ENCODE assay signal across 8 cellular contexts in the genomic region with DNA sequence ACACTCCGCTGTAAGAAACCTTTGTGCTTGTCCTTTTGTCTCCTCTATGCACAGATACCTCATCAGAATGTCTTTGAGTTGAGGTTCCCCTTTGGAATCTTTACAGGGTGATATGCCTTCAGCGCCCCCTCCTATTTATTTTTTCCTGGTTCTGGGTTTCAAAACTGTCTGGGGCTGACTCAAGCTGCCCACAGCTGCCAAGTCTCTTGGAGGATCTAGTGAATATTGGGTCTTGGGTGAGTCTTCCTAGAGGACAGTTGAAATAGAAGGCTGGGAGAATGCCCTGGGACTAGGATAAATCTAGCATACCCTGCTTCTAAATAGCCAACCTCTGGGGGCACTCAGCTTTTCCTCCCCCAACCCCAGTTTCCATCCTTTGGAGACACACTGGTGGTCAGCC. TPM values are rescaled to one million over a fixed set of nuclear protein-coding genes. Genes with fewer than 3 reads are reported as not detected.
DNase-seq lines count a peak whose midpoint lies in the region; ATAC-seq, FAIRE-seq and TF ChIP-seq lines count a peak whose summit lies in the region.

No MANE protein-coding gene starts in this region.

- H3K4me2 ChIP-seq in PC-3 (ENCODE audit: low read length), result peak overlapping the region; percentile 97

- H3K9me3 ChIP-seq in ES-I3 (ENCODE audit: control insufficient read depth, insufficient read depth, low read length) (no peaks in the 10 kb centered on the region), PC-3 (ENCODE audit: low read length) (peaks cover 13% of the 10 kb centered on the region), pancreas (no peaks in the 10 kb centered on the region)

- TSS peak; percentile 47 for BruUV-seq in PC-3 (replicated peaks; lab: Mats Ljungman, UMichigan)

- no peaks in the 10 kb centered on the region for H3K4me1 ChIP-seq in ES-I3 (ENCODE audit: insufficient read depth, low read length)
- H3K4me1 ChIP-seq in PC-3 (ENCODE audit: insufficient read depth, low read length), result peaks cover 5% of the 10 kb centered on the region; the same call in 1 of the 2 replicates
- H3K4me1 ChIP-seq in pancreas, result peaks cover 4 to 19% (median 6%) of the 10 kb centered on the region in 3 donors

- 1 to 11% methylated on average over 2 of the region's 2 CpGs for WGBS in pancreas, 2 donors

- intact Hi-C loops in PC-3 (cut with micrococcal nuclease) (no loop called here), pancreas (cut with DNase I) (no loop called here)

- FAIRE-seq in pancreas (lab: Jason Lieb, UNC), result no peak

- H4K20me1 ChIP-seq in PC-3 (ENCODE audit: low read length), result no peaks in the 10 kb centered on the region

- H3K4me3 ChIP-seq in PC-3 (ENCODE audit: low read length), result peak overlapping the region; percentile 94
- peak overlapping the region; percentile 61 to 96 (median 84) for H3K4me3 ChIP-seq in pancreas

- no peaks in the 10 kb centered on the region for H3F3A ChIP-seq in PC-3 (ENCODE audit: low read length, unreplicated experiment)

- H3K79me2 ChIP-seq in PC-3 (ENCODE audit: low read length), result peaks cover 41% of the 10 kb centered on the region

- H3K36me3 ChIP-seq in ES-I3 (ENCODE audit: insufficient read depth, low read length), result no peaks in the 10 kb centered on the region
- H3K36me3 ChIP-seq in PC-3 (ENCODE audit: low read depth, low read length), result peaks cover 34% of the 10 kb centered on the region
- H3K36me3 ChIP-seq in pancreas, result no peaks in the 10 kb centered on the region

- H3K9ac ChIP-seq in ES-I3 (ENCODE audit: low read depth, low read length), result peak overlapping the region; percentile 64
- H3K9ac ChIP-seq in PC-3 (ENCODE audit: low read length), result peak overlapping the region; percentile 94

- H3K27me3 ChIP-seq in PC-3 (ENCODE audit: low read length), result no peaks in the 10 kb centered on the region
- no peaks in the 10 kb centered on the region for H3K27me3 ChIP-seq in pancreas

- no peak for TF ChIP-seq CTCF in PC-3 (conservative IDR thresholded peaks at IDR 0.05; ENCODE audit: low read depth, low read length)
- no peak for TF ChIP-seq CTCF in pancreas (IDR thresholded peaks at IDR 0.05)

- H3K27ac ChIP-seq in PC-3 (ENCODE audit: low read length), result peak overlapping the region; percentile 51
- H3K27ac ChIP-seq in epithelial cell of prostate, result peak overlapping the region; percentile 93
- H3K27ac ChIP-seq in pancreas, result peak overlapping the region in 3 of 4 donors; percentile 84 to 95 (median 87)

- H3K9me2 ChIP-seq in PC-3 (replicated peaks; ENCODE audit: low read length), result no peaks in the 10 kb centered on the region

- no peak for ATAC-seq in PC-3
- ATAC-seq in pancreas, result no peak
- ATAC-seq in GM21360 (IDR thresholded peaks at IDR 0.05; ENCODE audit: unreplicated experiment), result no peak
- ATAC-seq in GM21786 (IDR thresholded peaks at IDR 0.05; ENCODE audit: unreplicated experiment), result no peak

- POLR2A ChIA-PET in PC-3 (lab: Charles Lee; ENCODE audit: unreplicated experiment), result no interaction called here

- DNase-seq in PC-3 (peak; percentile 6), epithelial cell of prostate (ENCODE audit: low read depth, low spot score) (no peak), pancreas (no peak), NCI-H1092 (lab: John Stamatoyannopoulos, UW) (no peak)
- no peak for DNase-seq in NK-92 treated with Interleukin-12 subunit alpha and Interleukin-12 subunit beta, amount 100 ng/mL, for 24 hours (lab: John Stamatoyannopoulos, UW)

- CTCF ChIA-PET in PC-3 (lab: Charles Lee), result no interaction called here

- H2AFZ ChIP-seq in PC-3 (ENCODE audit: low read length), result peak overlapping the region; percentile 83

RNA-seq across cellular contexts. Expression of a gene that starts 0.9 kb away (rescaled TPM):
- total RNA-seq in PC-3 (2014; rRNA removed) (7.9 and 8.7 TPM in 2 replicates), pancreas (1 to 10 TPM; 2.1 to 5.8 (median 4.9) TPM)
- 1 to 10 TPM; 2.0 to 4.5 TPM for polyA plus RNA-seq in pancreas

RNA-seq across cellular contexts. Expression of a gene that starts 7.3 kb away (rescaled TPM):
- total RNA-seq in PC-3 (2014; rRNA removed) (2.5 and 7.7 TPM in 2 replicates), pancreas (1 to 10 TPM; 1.9 to 4.3 (median 2.7) TPM)
- polyA plus RNA-seq in pancreas, result 1 to 10 TPM; 1.3 to 1.4 TPM

RNA-seq across cellular contexts. Expression of a gene that starts 23.7 kb away (rescaled TPM):
- total RNA-seq in PC-3 (2014; rRNA removed) (3.9 and 5.6 TPM in 2 replicates), pancreas (1 to 10 TPM in 3 of 6 donors, under 1 TPM in 3; 0.63 to 3.3 (median 1.4) TPM)
- 1 to 10 TPM; 2.2 to 2.8 TPM for polyA plus RNA-seq in pancreas
